Comparison of ENCODE assay signal across 1 cellular context in genomic region chr1:53288247-53289049, GRCh38.
TF ChIP-seq lines count a peak whose summit lies in the region.

No MANE protein-coding gene starts in this region.

TF ChIP-seq in IMR-90, 13 proteins besides CTCF, POLR2A, EP300 and RAD21:
- TF ChIP-seq BHLHE40 (IDR thresholded peaks at IDR 0.05; ENCODE audit: low read depth, low read length) (no peak), CEBPB (IDR thresholded peaks at IDR 0.05; ENCODE audit: low read depth, low read length) (no peak), NFE2L2 (IDR thresholded peaks at IDR 0.05; ENCODE audit: low read depth, low read length) (no peak)
